10 cellular contexts compared by ENCODE assay signal in genomic region chr3:50194903-50195500, GRCh38. TPM values are rescaled to one million over a fixed set of nuclear protein-coding genes. Genes with fewer than 3 reads are reported as not detected.
A peak's percentile ranks its signal among the peaks of the same experiment; 100 is the strongest.
DNase-seq lines count a peak whose midpoint lies in the region; ATAC-seq and TF ChIP-seq lines count a peak whose summit lies in the region.
"Had no signal": no experiment of that assay in that cellular context is flagged by ENCODE, and none has a peak within 500 bp of the region (broad histone marks: within the 10 kb centered on the region; RNA-seq: fewer than 3 reads in every experiment).

No MANE protein-coding gene starts in this region.

- H3K36me3 ChIP-seq in right atrium auricular region, result no peaks in the 10 kb centered on the region

- H3K4me3 Mint-ChIP-seq in activated T-cell treated with anti-CD3 and anti-CD28 coated beads, Interleukin-2, amount 50 U/mL, for 24 hours, result peak overlapping the region; percentile 10

- no peak overlapping the region for H3K27ac ChIP-seq in right atrium auricular region

- peaks cover 0 to 25% of the 10 kb centered on the region in 2 donors for H3K4me1 ChIP-seq in right atrium auricular region

- DNase-seq in Right ventricle myocardium superior (no peak), right atrium auricular region (ENCODE audit: low spot score) (no peak), iPS-NIHi7 (ENCODE audit: extremely low spot score) (peak; percentile 84), ecto neural progenitor cell (ENCODE audit: low spot score) (no peak), DMS 273 treated with DMSO at 0.1 percent for 48 hours (lab: John Stamatoyannopoulos, UW) (no peak), CD1c-positive myeloid dendritic cell (ENCODE audit: extremely low spot score) (no peak)
- no peak for DNase-seq in activated T-cell treated with anti-CD3 and anti-CD28 coated beads, Interleukin-2, amount 50 U/mL, for 24 hours

- no peak overlapping the region for H3K4me3 ChIP-seq in right atrium auricular region

- H3K9me3 ChIP-seq in right atrium auricular region, result no peaks in the 10 kb centered on the region

- no peak overlapping the region for H3K27ac Mint-ChIP-seq in activated T-cell treated with anti-CD3 and anti-CD28 coated beads, Interleukin-2, amount 50 U/mL, for 24 hours

- H3K4me1 Mint-ChIP-seq in activated T-cell treated with anti-CD3 and anti-CD28 coated beads, Interleukin-2, amount 50 U/mL, for 24 hours (ENCODE audit: low read depth), result peaks cover 16% of the 10 kb centered on the region

- intact Hi-C loops in Right ventricle myocardium superior (cut with DNase I), result no loop called here

- H3K27me3 Mint-ChIP-seq in activated T-cell treated with anti-CD3 and anti-CD28 coated beads, Interleukin-2, amount 50 U/mL, for 24 hours, result peaks cover 22% of the 10 kb centered on the region

- ATAC-seq in Right ventricle myocardium superior (ENCODE audit: poor library complexity) (peak; percentile 33), HG03457 (IDR thresholded peaks at IDR 0.05; ENCODE audit: unreplicated experiment) (no peak)

- H3K36me3 Mint-ChIP-seq in activated T-cell treated with anti-CD3 and anti-CD28 coated beads, Interleukin-2, amount 50 U/mL, for 24 hours (ENCODE audit: low read depth), result no peaks in the 10 kb centered on the region

- TF ChIP-seq CTCF in right atrium auricular region (IDR thresholded peaks at IDR 0.05), result no peak

- peaks cover 11 to 16% of the 10 kb centered on the region in 2 donors for H3K27me3 ChIP-seq in right atrium auricular region

- H3K9me3 Mint-ChIP-seq in activated T-cell treated with anti-CD3 and anti-CD28 coated beads, Interleukin-2, amount 50 U/mL, for 24 hours, result no peaks in the 10 kb centered on the region

RNA-seq across cellular contexts. Expression of gene GNAT1, which starts 3.6 kb away (rescaled TPM):
- not detected for total RNA-seq in Right ventricle myocardium superior
- total RNA-seq in right atrium auricular region, result not detected
- total RNA-seq: Daoy, fibroblast of villous mesenchyme had no signal

RNA-seq across cellular contexts. Expression of gene SLC38A3, which starts 10.1 kb away (rescaled TPM):
- total RNA-seq in Right ventricle myocardium superior (10.6 TPM), right atrium auricular region (1 to 10 TPM; 2.4 to 7.9 TPM)
- total RNA-seq: Daoy, fibroblast of villous mesenchyme had no signal

RNA-seq across cellular contexts. Expression of gene SEMA3F, which starts 39.9 kb away (rescaled TPM):
- total RNA-seq in Right ventricle myocardium superior (10.8 TPM), right atrium auricular region (10 to 100 TPM in 1 of 2 donors, 1 to 10 TPM in 1; 6.3 to 18.7 TPM)

RNA-seq across cellular contexts. Expression of gene GNAI2, which starts 41.0 kb away (rescaled TPM):
- total RNA-seq in Right ventricle myocardium superior (126 TPM), right atrium auricular region (100 to 1,000 TPM in 1 of 2 donors, 10 to 100 TPM in 1; 72.1 to 127 TPM)
